ENCODE assay signal across 22 cellular contexts in the genomic region with DNA sequence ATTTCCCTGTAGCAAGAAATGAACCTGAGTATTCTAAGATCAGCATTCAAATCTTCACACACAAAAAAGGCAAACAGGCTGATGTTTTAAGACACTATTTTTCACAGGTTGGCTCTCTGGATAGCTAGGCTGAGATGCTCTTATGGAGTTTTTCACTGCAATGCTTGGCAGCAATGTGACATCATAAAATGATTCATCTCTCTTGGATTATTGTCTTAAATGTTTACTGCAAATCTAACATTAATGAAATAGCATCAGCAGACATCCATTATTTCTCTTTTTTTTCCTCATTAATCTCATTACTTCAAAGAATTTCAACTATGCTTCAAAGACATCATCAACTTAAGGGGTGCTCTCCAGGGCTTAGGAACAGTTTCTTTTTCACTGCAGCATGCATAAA. TPM values are rescaled to one million over a fixed set of nuclear protein-coding genes. Genes with fewer than 3 reads are reported as not detected.
"Had no signal": no experiment of that assay in that cellular context is flagged by ENCODE, and none has a peak within 500 bp of the region (broad histone marks: within the 10 kb centered on the region; RNA-seq: fewer than 3 reads in every experiment).

No MANE protein-coding gene starts in this region.

- H3K9me3 Mint-ChIP-seq: activated CD4-positive, alpha-beta memory T cell treated with anti-CD3 and anti-CD28 coated beads, Interleukin-2, amount 10 ng/mL, durations not matched to agents 7 days and 5 days; activated CD4-positive, alpha-beta T cell treated with anti-CD3 and anti-CD28 coated beads, Interleukin-2, amount 10 ng/mL, durations not matched to agents 24 days and 14 days; activated T-helper 1 cell treated with anti-CD3 and anti-CD28 coated beads, Interleukin-12 subunit alpha, Interleukin-12 subunit beta, Interleukin-2, Interleukin-4 antibody, amounts not matched to agents 30 ng/mL and 10 ng/mL and 1 ng/mL, durations not matched to agents 14 hours and 24 hours and 36 hours; neural progenitor cell had no signal

- H3K9me3 ChIP-seq: ascending aorta, esophagus squamous epithelium, left lung, thoracic aorta, upper lobe of left lung had no signal

- H3K9ac ChIP-seq: neural progenitor cell had no signal

- H3K36me3 Mint-ChIP-seq: activated CD8-positive, alpha-beta memory T cell treated with anti-CD3 and anti-CD28 coated beads, Interleukin-2, amount 10 ng/mL, durations not matched to agents 7 days and 5 days; activated naive CD4-positive, alpha-beta T cell treated with anti-CD3 and anti-CD28 coated beads, Interleukin-2, amount 50 U/mL, for 24 hours; naive thymus-derived CD4-positive, alpha-beta T cell; neural progenitor cell had no signal

- FAIRE-seq: kidney had no signal

- DNase-seq: activated CD4-positive, alpha-beta memory T cell treated with anti-CD3 and anti-CD28 coated beads, Interleukin-2, amount 10 ng/mL, durations not matched to agents 7 days and 5 days; activated CD4-positive, alpha-beta T cell treated with anti-CD3 and anti-CD28 coated beads, Interleukin-2, amount 10 ng/mL, durations not matched to agents 24 days and 14 days; activated CD8-positive, alpha-beta memory T cell treated with anti-CD3 and anti-CD28 coated beads, Interleukin-2, amount 10 ng/mL, durations not matched to agents 7 days and 5 days; activated gamma-delta T cell treated with Interleukin-2 at 50 U/mL for 16 hours; brain microvascular endothelial cell; central memory CD4-positive, alpha-beta T cell; effector memory CD8-positive, alpha-beta T cell; esophagus squamous epithelium; kidney; left lung; naive thymus-derived CD4-positive, alpha-beta T cell; retina; stimulated activated CD4-positive, alpha-beta T cell treated with anti-CD3 and anti-CD28 coated beads, Interleukin-4, amount 100 ng/mL, for 24 hours; stimulated activated naive CD4-positive, alpha-beta T cell treated with Interleukin-2 at 50 U/mL for 16 hours; upper lobe of left lung had no signal

- H3K4me1 Mint-ChIP-seq: activated CD4-positive, alpha-beta memory T cell treated with anti-CD3 and anti-CD28 coated beads, Interleukin-2, amount 10 ng/mL, durations not matched to agents 7 days and 5 days; activated CD4-positive, alpha-beta T cell treated with anti-CD3 and anti-CD28 coated beads, Interleukin-2, amount 10 ng/mL, durations not matched to agents 24 days and 14 days; activated CD8-positive, alpha-beta memory T cell treated with anti-CD3 and anti-CD28 coated beads, Interleukin-2, amount 10 ng/mL, durations not matched to agents 7 days and 5 days; activated naive CD4-positive, alpha-beta T cell treated with anti-CD3 and anti-CD28 coated beads, Interleukin-2, amount 50 U/mL, for 24 hours had no signal

- H3K4me1 ChIP-seq: ascending aorta, esophagus squamous epithelium, left lung, neural progenitor cell, upper lobe of left lung had no signal

- H3K27me3 ChIP-seq: ascending aorta, brain microvascular endothelial cell, esophagus squamous epithelium, left lung, upper lobe of left lung had no signal

- H3K27ac ChIP-seq: ascending aorta, brain microvascular endothelial cell, esophagus squamous epithelium, left lung, neural progenitor cell, thoracic aorta, upper lobe of left lung had no signal

- H3K4me3 Mint-ChIP-seq: activated CD4-positive, alpha-beta memory T cell treated with anti-CD3 and anti-CD28 coated beads, Interleukin-2, amount 10 ng/mL, durations not matched to agents 7 days and 5 days; activated CD4-positive, alpha-beta T cell treated with anti-CD3 and anti-CD28 coated beads, Interleukin-2, amount 10 ng/mL, durations not matched to agents 24 days and 14 days; activated CD8-positive, alpha-beta memory T cell treated with anti-CD3 and anti-CD28 coated beads, Interleukin-2, amount 10 ng/mL, durations not matched to agents 7 days and 5 days; activated naive CD4-positive, alpha-beta T cell treated with anti-CD3 and anti-CD28 coated beads, Interleukin-2, amount 50 U/mL, for 24 hours; activated T-helper 1 cell treated with anti-CD3 and anti-CD28 coated beads, Interleukin-12 subunit alpha, Interleukin-12 subunit beta, Interleukin-2, Interleukin-4 antibody, amounts not matched to agents 30 ng/mL and 10 ng/mL and 1 ng/mL, durations not matched to agents 14 hours and 24 hours and 36 hours; effector memory CD8-positive, alpha-beta T cell; naive thymus-derived CD4-positive, alpha-beta T cell; neural progenitor cell had no signal

- H3K4me2 ChIP-seq: neural progenitor cell had no signal

- H2AFZ ChIP-seq: neural progenitor cell had no signal

- ATAC-seq: activated CD8-positive, alpha-beta memory T cell treated with anti-CD3 and anti-CD28 coated beads, Interleukin-2, amount 10 ng/mL, durations not matched to agents 7 days and 5 days; effector memory CD8-positive, alpha-beta T cell; left lung; naive thymus-derived CD4-positive, alpha-beta T cell had no signal

- H3K4me3 ChIP-seq: ascending aorta, esophagus squamous epithelium, left lung, lung, neural progenitor cell, thoracic aorta, upper lobe of left lung had no signal

- H3K36me3 ChIP-seq: ascending aorta, brain microvascular endothelial cell, esophagus squamous epithelium, left lung, neural progenitor cell, thoracic aorta, upper lobe of left lung had no signal

- H3K27ac Mint-ChIP-seq: activated CD4-positive, alpha-beta memory T cell treated with anti-CD3 and anti-CD28 coated beads, Interleukin-2, amount 10 ng/mL, durations not matched to agents 7 days and 5 days; activated CD4-positive, alpha-beta T cell treated with anti-CD3 and anti-CD28 coated beads, Interleukin-2, amount 10 ng/mL, durations not matched to agents 24 days and 14 days; activated CD8-positive, alpha-beta memory T cell treated with anti-CD3 and anti-CD28 coated beads, Interleukin-2, amount 10 ng/mL, durations not matched to agents 7 days and 5 days; activated naive CD4-positive, alpha-beta T cell treated with anti-CD3 and anti-CD28 coated beads, Interleukin-2, amount 50 U/mL, for 24 hours; activated T-helper 1 cell treated with anti-CD3 and anti-CD28 coated beads, Interleukin-12 subunit alpha, Interleukin-12 subunit beta, Interleukin-2, Interleukin-4 antibody, amounts not matched to agents 30 ng/mL and 10 ng/mL and 1 ng/mL, durations not matched to agents 14 hours and 24 hours and 36 hours; effector memory CD8-positive, alpha-beta T cell; naive thymus-derived CD4-positive, alpha-beta T cell; neural progenitor cell had no signal

RNA-seq across cellular contexts. Expression of a gene that starts 23.6 kb away (rescaled TPM):
- total RNA-seq: activated CD4-positive, alpha-beta memory T cell treated with anti-CD3 and anti-CD28 coated beads, Interleukin-2, amount 10 ng/mL, durations not matched to agents 7 days and 5 days; activated CD4-positive, alpha-beta T cell treated with anti-CD3 and anti-CD28 coated beads, Interleukin-2, amount 10 ng/mL, durations not matched to agents 24 days and 14 days; activated T-helper 1 cell treated with anti-CD3 and anti-CD28 coated beads, Interleukin-12 subunit alpha, Interleukin-12 subunit beta, Interleukin-2, Interleukin-4 antibody, amounts not matched to agents 30 ng/mL and 10 ng/mL and 1 ng/mL, durations not matched to agents 14 hours and 24 hours and 36 hours; ascending aorta; glomerular endothelial cell; naive thymus-derived CD4-positive, alpha-beta T cell had no signal
- polyA plus RNA-seq: naive thymus-derived CD4-positive, alpha-beta T cell had no signal
